Comparison of ENCODE assay signal across 31 cellular contexts in genomic region chr20:6067765-6068318, GRCh38. TPM values are rescaled to one million over a fixed set of nuclear protein-coding genes. Genes with fewer than 3 reads are reported as not detected.
"Had no signal": no experiment of that assay in that cellular context is flagged by ENCODE, and none has a peak within 500 bp of the region (broad histone marks: within the 10 kb centered on the region; RNA-seq: fewer than 3 reads in every experiment).

No MANE protein-coding gene starts in this region.

- DNase-seq: activated CD4-positive, alpha-beta memory T cell treated with anti-CD3 and anti-CD28 coated beads for 36 hours; activated CD4-positive, alpha-beta T cell treated with anti-CD3 and anti-CD28 coated beads for 36 hours; activated CD4-positive, alpha-beta T cell treated with anti-CD3 and anti-CD28 coated beads, Interleukin-2, amount 10 ng/mL, durations not matched to agents 24 days and 14 days; activated CD4-positive, CD25-positive, alpha-beta regulatory T cell; activated CD4-positive, CD25-positive, alpha-beta regulatory T cell treated with anti-CD3 and anti-CD28 coated beads, Interleukin-2, amount 50 U/mL, for 72 hours; activated CD8-positive, alpha-beta memory T cell treated with anti-CD3 and anti-CD28 coated beads, Interleukin-2, amount 10 ng/mL, durations not matched to agents 7 days and 5 days; activated CD8-positive, alpha-beta memory T cell treated with anti-CD3 and anti-CD28 coated beads, Interleukin-2, amount 50 U/mL, for 4 hours; activated CD8-positive, alpha-beta T cell treated with anti-CD3 and anti-CD28 coated beads, Interleukin-2, amount 10 ng/mL, durations not matched to agents 7 days and 5 days; activated gamma-delta T cell; activated naive CD4-positive, alpha-beta T cell; activated naive CD4-positive, alpha-beta T cell treated with anti-CD3 and anti-CD28 coated beads, Interleukin-2, amount 10 ng/mL, durations not matched to agents 7 days and 5 days; activated naive CD8-positive, alpha-beta T cell treated with anti-CD3 and anti-CD28 coated beads, Interleukin-2, amount 10 ng/mL, durations not matched to agents 7 days and 5 days; activated T-cell treated with anti-CD3 and anti-CD28 coated beads, Interleukin-2, amount 50 U/mL, for 1 hour; activated T-cell treated with anti-CD3 and anti-CD28 coated beads, Interleukin-2, amount 50 U/mL, for 72 hours; brain microvascular endothelial cell; dorsolateral prefrontal cortex; effector memory CD4-positive, alpha-beta T cell; endodermal cell; foreskin keratinocyte; gastrocnemius medialis; glutamatergic neuron; heart left ventricle; T-helper 1 cell; T-helper 17 cell had no signal

- H3K9me3 ChIP-seq: ascending aorta, gastrocnemius medialis, heart left ventricle had no signal

- ATAC-seq: activated CD4-positive, alpha-beta T cell treated with anti-CD3 and anti-CD28 coated beads for 36 hours; activated CD8-positive, alpha-beta memory T cell treated with anti-CD3 and anti-CD28 coated beads, Interleukin-2, amount 10 ng/mL, durations not matched to agents 7 days and 5 days; activated CD8-positive, alpha-beta T cell treated with anti-CD3 and anti-CD28 coated beads, Interleukin-2, amount 10 ng/mL, durations not matched to agents 7 days and 5 days; activated naive CD4-positive, alpha-beta T cell treated with anti-CD3 and anti-CD28 coated beads, Interleukin-2, amount 50 U/mL, for 72 hours; activated T-cell treated with anti-CD3 and anti-CD28 coated beads, Interleukin-2, amount 50 U/mL, for 72 hours; esophagus mucosa; foreskin keratinocyte; gastrocnemius medialis; heart left ventricle; T-helper 17 cell had no signal

- H3K27me3 ChIP-seq: ascending aorta, brain microvascular endothelial cell, dorsolateral prefrontal cortex, foreskin keratinocyte, gastrocnemius medialis, heart left ventricle had no signal

- H3K4me3 ChIP-seq: ascending aorta, coronary artery, dorsolateral prefrontal cortex, gastrocnemius medialis, heart left ventricle had no signal

- H3K36me3 ChIP-seq: ascending aorta, brain microvascular endothelial cell, gastrocnemius medialis, heart left ventricle had no signal

- H3K27ac ChIP-seq: ascending aorta, brain microvascular endothelial cell, coronary artery, dorsolateral prefrontal cortex, foreskin keratinocyte, gastrocnemius medialis, heart left ventricle had no signal

- H3K4me1 ChIP-seq: ascending aorta, foreskin keratinocyte, gastrocnemius medialis, heart left ventricle had no signal

RNA-seq across cellular contexts. Expression of gene LRRN4, which starts 14.0 kb away (rescaled TPM):
- total RNA-seq: activated CD4-positive, alpha-beta memory T cell treated with anti-CD3 and anti-CD28 coated beads for 36 hours; activated CD4-positive, alpha-beta T cell treated with anti-CD3 and anti-CD28 coated beads, Interleukin-2, amount 10 ng/mL, durations not matched to agents 24 days and 14 days; activated CD8-positive, alpha-beta memory T cell treated with anti-CD3 and anti-CD28 coated beads for 36 hours; activated CD8-positive, alpha-beta memory T cell treated with anti-CD3 and anti-CD28 coated beads, Interleukin-2, amount 10 ng/mL, durations not matched to agents 7 days and 5 days; activated CD8-positive, alpha-beta T cell treated with anti-CD3 and anti-CD28 coated beads, Interleukin-2, amount 10 ng/mL, durations not matched to agents 7 days and 5 days; activated naive CD4-positive, alpha-beta T cell treated with anti-CD3 and anti-CD28 coated beads, Interleukin-2, amount 50 U/mL, for 72 hours; activated naive CD8-positive, alpha-beta T cell treated with anti-CD3 and anti-CD28 coated beads, Interleukin-2, amount 10 ng/mL, durations not matched to agents 7 days and 5 days; activated T-cell treated with anti-CD3 and anti-CD28 coated beads, Interleukin-2, amount 50 U/mL, for 72 hours; ascending aorta; bronchial epithelial cell; cerebellum; esophagus mucosa; gastrocnemius medialis; T-helper 17 cell had no signal
- polyA plus RNA-seq: heart left ventricle had no signal

RNA-seq across cellular contexts. Expression of gene FERMT1, which starts 55.0 kb away (rescaled TPM):
- total RNA-seq: activated CD8-positive, alpha-beta T cell treated with anti-CD3 and anti-CD28 coated beads, Interleukin-2, amount 10 ng/mL, durations not matched to agents 7 days and 5 days; activated naive CD8-positive, alpha-beta T cell treated with anti-CD3 and anti-CD28 coated beads, Interleukin-2, amount 10 ng/mL, durations not matched to agents 7 days and 5 days had no signal
